ENCODE assay signal across 8 cellular contexts in the genomic region with DNA sequence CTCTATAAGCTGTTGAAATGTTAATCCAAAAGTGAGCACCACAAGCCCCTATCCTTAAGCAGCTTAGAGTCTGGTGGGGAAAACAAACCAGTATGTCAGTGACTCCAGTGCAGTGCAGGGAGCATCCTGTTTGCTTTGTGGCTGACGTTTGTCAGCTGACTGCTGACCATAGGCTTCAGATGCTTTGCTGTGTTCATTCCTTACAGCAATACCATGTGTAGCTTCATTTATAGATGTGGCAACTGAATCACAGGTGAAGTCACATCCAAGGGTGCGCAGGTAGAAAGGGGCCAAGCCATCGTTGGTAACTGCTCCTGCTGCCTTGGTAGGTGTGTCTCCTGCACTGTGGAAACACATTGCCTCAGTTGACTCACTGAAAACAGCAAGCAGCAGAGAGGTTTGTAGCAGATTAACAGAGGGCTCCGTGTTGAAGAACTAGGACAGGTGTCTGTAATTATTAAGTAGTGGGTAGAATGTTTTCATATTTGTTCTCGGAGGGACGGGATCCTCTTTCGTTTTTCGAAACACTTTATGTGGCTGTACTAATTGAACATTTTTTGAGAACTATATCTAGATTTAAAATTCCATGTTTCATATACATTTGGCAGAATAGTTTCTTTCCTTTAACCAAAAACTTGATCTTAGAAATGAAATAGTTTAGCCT. TPM values are rescaled to one million over a fixed set of nuclear protein-coding genes. Genes with fewer than 3 reads are reported as not detected.
DNase-seq lines count a peak whose midpoint lies in the region; ATAC-seq, FAIRE-seq and TF ChIP-seq lines count a peak whose summit lies in the region.

No MANE protein-coding gene starts in this region.

- H3K4me2 ChIP-seq in mesendoderm (ENCODE audit: low read length), result peak overlapping the region; percentile 93

- H4K8ac ChIP-seq in mesendoderm (ENCODE audit: low read depth, low read length), result no peak overlapping the region

- DNase-seq in GM10248 (ENCODE audit: extremely low spot score), result peak; percentile 45
- DNase-seq in NCI-H69 (lab: John Stamatoyannopoulos, UW), result peak; percentile 46
- DNase-seq in bronchial epithelial cell (ENCODE audit: low read depth), result peak; percentile 37
- no peak for DNase-seq in mesendoderm
- no peak for DNase-seq in DMS114 treated with DMSO at 0.1 percent for 48 hours (lab: John Stamatoyannopoulos, UW; ENCODE audit: unreplicated experiment)
- DNase-seq in middle frontal gyrus (ENCODE audit: extremely low spot score, low spot score), result no peak

- no peak for TF ChIP-seq CTCF in GM10248 (IDR thresholded peaks at IDR 0.05; ENCODE audit: control extremely low read depth, extremely low read depth, low read depth, missing control alignments)
- TF ChIP-seq CTCF in bronchial epithelial cell (IDR thresholded peaks at IDR 0.05; ENCODE audit: insufficient read depth, low read length, severe bottlenecking), result no peak

- no peak overlapping the region for H3K23ac ChIP-seq in mesendoderm (ENCODE audit: low read length)

- POLR2A ChIA-PET in GM10248 (lab: Yijun Ruan, JAX), result interaction anchor here (0.8 to 1.1 kb wide), 3 partner anchors 11 to 293 kb away, joined by 4 read pairs; no protein-coding TSS in a partner anchor

- H3K4me3 ChIP-seq in bronchial epithelial cell (ENCODE audit: low read depth, low read length), result peak overlapping the region; percentile 60
- H3K4me3 ChIP-seq in mesendoderm (ENCODE audit: low read length), result peak overlapping the region; percentile 70

- no peak overlapping the region for H3K4ac ChIP-seq in mesendoderm (ENCODE audit: low read depth, low read length)

- H3K27ac ChIP-seq in mesendoderm (ENCODE audit: low read depth, low read length), result no peak overlapping the region

- peak overlapping the region; percentile 46 for H3K9ac ChIP-seq in mesendoderm (ENCODE audit: low read length)

- H3K36me3 ChIP-seq in bronchial epithelial cell (ENCODE audit: control insufficient read depth, insufficient read depth, low read length), result peaks cover 7% of the 10 kb centered on the region
- peaks cover 6% of the 10 kb centered on the region for H3K36me3 ChIP-seq in mesendoderm (ENCODE audit: control insufficient read depth, insufficient read depth, low read length)

- ATAC-seq in HG02884 (IDR thresholded peaks at IDR 0.05; ENCODE audit: unreplicated experiment), result no peak
- no peak for ATAC-seq in HG02870 (IDR thresholded peaks at IDR 0.05; ENCODE audit: unreplicated experiment)

- H4K5ac ChIP-seq in mesendoderm (ENCODE audit: low read length), result no peak overlapping the region

- H3K18ac ChIP-seq in mesendoderm (ENCODE audit: low read length), result no peak overlapping the region

- CTCF ChIA-PET in GM10248 (lab: Yijun Ruan, JAX), result interaction anchor here (0.9 to 7.4 kb wide), 3 partner anchors 14 to 110 kb away, joined by 3 to 38 read pairs (median 4); no protein-coding TSS in a partner anchor

- no peak for FAIRE-seq in bronchial epithelial cell (lab: Jason Lieb, UNC)

- no peak overlapping the region for H2AK5ac ChIP-seq in mesendoderm (ENCODE audit: low read length)

- no CpG with 5 or more reads among the region's 8 CpGs for WGBS in mesendoderm (ENCODE audit: extremely low coverage, insufficient coverage, low lambda C conversion rate)

- no peaks in the 10 kb centered on the region for H3K27me3 ChIP-seq in bronchial epithelial cell (ENCODE audit: control insufficient read depth, insufficient read depth, low read length)
- H3K27me3 ChIP-seq in mesendoderm (ENCODE audit: insufficient read depth, low read length, poor library complexity), result no peaks in the 10 kb centered on the region

- peaks cover 35% of the 10 kb centered on the region for H3K79me2 ChIP-seq in mesendoderm (ENCODE audit: control insufficient read depth, insufficient read depth, low read length)

- peaks cover 8% of the 10 kb centered on the region for H3K4me1 ChIP-seq in mesendoderm (ENCODE audit: control insufficient read depth, low read depth, low read length)

- H2BK5ac ChIP-seq in mesendoderm (ENCODE audit: low read length), result no peak overlapping the region

- H3K79me1 ChIP-seq in mesendoderm (ENCODE audit: low read length), result peaks cover 19% of the 10 kb centered on the region

- H2BK15ac ChIP-seq in mesendoderm (replicated peaks; ENCODE audit: low read depth), result no peak overlapping the region

- H2BK120ac ChIP-seq in mesendoderm (ENCODE audit: low read depth, low read length), result no peak overlapping the region

- peak overlapping the region; percentile 35 for H3K56ac ChIP-seq in mesendoderm (ENCODE audit: low read length)

RNA-seq across cellular contexts. Expression of a gene that starts 2.0 kb away (rescaled TPM):
- 14.2 and 36.6 TPM in 2 replicates for total RNA-seq in bronchial epithelial cell
- 72.9 TPM for polyA plus RNA-seq in mesendoderm (2013, experiment 1 of 2)
- polyA plus RNA-seq in mesendoderm (2013, experiment 2 of 2), result 77.6 TPM

Comparison
In these comparisons a context has a peak if more than half of its experiments do, and no peak if none do; other contexts are left out.
1. DNase-seq: peak in GM10248 (single experiment), NCI-H69 (single experiment) and bronchial epithelial cell (single experiment); none in mesendoderm (single experiment), DMS114 treated with DMSO at 0.1 percent for 48 hours (single experiment) and middle frontal gyrus (single experiment).